ENCODE assay signal across 18 cellular contexts in genomic region chr4:24917076-24917856, GRCh38. TPM values are rescaled to one million over a fixed set of nuclear protein-coding genes. Genes with fewer than 3 reads are reported as not detected.
"Had no signal": no experiment of that assay in that cellular context is flagged by ENCODE, and none has a peak within 500 bp of the region (broad histone marks: within the 10 kb centered on the region; RNA-seq: fewer than 3 reads in every experiment).

No MANE protein-coding gene starts in this region.

- H3K27ac Mint-ChIP-seq: activated T-helper 1 cell treated with anti-CD3 and anti-CD28 coated beads, Interleukin-12 subunit alpha, Interleukin-12 subunit beta, Interleukin-2, Interleukin-4 antibody, amounts not matched to agents 30 ng/mL and 10 ng/mL and 1 ng/mL, durations not matched to agents 14 hours and 24 hours and 36 hours; dendritic cell treated with granulocyte-macrophage colony-stimulating factor and Interleukin-4, amounts not matched to agents 40 ng/mL and 50 ng/mL, for 4 days; effector memory CD8-positive, alpha-beta T cell; naive B cell; stimulated activated naive B cell treated with anti-CD40 and anti-IgM and Interleukin-4, amounts not matched to agents 10 μg/mL and 1 μg/mL and 100 μg/mL, for 72 hours; T-helper 2 cell treated with Interferon-gamma antibody and Interleukin-4, amounts not matched to agents 5 μg/mL and 100 μg/mL, for 36 hours had no signal

- ATAC-seq: activated CD4-positive, CD25-positive, alpha-beta regulatory T cell treated with anti-CD3 and anti-CD28 coated beads, Interleukin-2, amount 50 U/mL, for 24 hours; effector memory CD8-positive, alpha-beta T cell; heart left ventricle; left lobe of liver; stimulated activated naive B cell treated with anti-CD40 and anti-IgM and Interleukin-4, amounts not matched to agents 10 μg/mL and 1 μg/mL and 100 μg/mL, for 72 hours had no signal

- DNase-seq: activated CD4-positive, alpha-beta T cell treated with anti-CD3 and anti-CD28 coated beads, Interleukin-2, amount 50 U/mL, for 1 hour; activated naive CD4-positive, alpha-beta T cell; anterior cingulate cortex; cerebellar nuclear complex; effector memory CD8-positive, alpha-beta T cell; foreskin melanocyte; heart left ventricle; islet precursor cell; naive B cell; stimulated activated CD4-positive, alpha-beta T cell treated with anti-CD3 and anti-CD28 coated beads, Interleukin-2, amount 100 ng/mL, for 48 hours; stimulated activated naive B cell treated with anti-CD40 and anti-IgM and Interleukin-4, amounts not matched to agents 10 μg/mL and 1 μg/mL and 100 μg/mL, for 72 hours; tibial artery had no signal

- H3K4me3 Mint-ChIP-seq: activated T-helper 1 cell treated with anti-CD3 and anti-CD28 coated beads, Interleukin-12 subunit alpha, Interleukin-12 subunit beta, Interleukin-2, Interleukin-4 antibody, amounts not matched to agents 30 ng/mL and 10 ng/mL and 1 ng/mL, durations not matched to agents 14 hours and 24 hours and 36 hours; dendritic cell treated with granulocyte-macrophage colony-stimulating factor and Interleukin-4, amounts not matched to agents 40 ng/mL and 50 ng/mL, for 4 days; effector memory CD8-positive, alpha-beta T cell; naive B cell; stimulated activated naive B cell treated with anti-CD40 and anti-IgM and Interleukin-4, amounts not matched to agents 10 μg/mL and 1 μg/mL and 100 μg/mL, for 72 hours; T-helper 2 cell treated with Interferon-gamma antibody and Interleukin-4, amounts not matched to agents 5 μg/mL and 100 μg/mL, for 36 hours had no signal

RNA-seq across cellular contexts. Expression of gene CCDC149, which starts 4.4 kb away (rescaled TPM):
- total RNA-seq: activated CD8-positive, alpha-beta memory T cell treated with anti-CD3 and anti-CD28 coated beads for 36 hours; activated T-helper 1 cell treated with anti-CD3 and anti-CD28 coated beads, Interleukin-12 subunit alpha, Interleukin-12 subunit beta, Interleukin-2, Interleukin-4 antibody, amounts not matched to agents 30 ng/mL and 10 ng/mL and 1 ng/mL, durations not matched to agents 14 hours and 24 hours and 36 hours had no signal
